Comparison of ENCODE assay signal across 34 cellular contexts in the genomic region with DNA sequence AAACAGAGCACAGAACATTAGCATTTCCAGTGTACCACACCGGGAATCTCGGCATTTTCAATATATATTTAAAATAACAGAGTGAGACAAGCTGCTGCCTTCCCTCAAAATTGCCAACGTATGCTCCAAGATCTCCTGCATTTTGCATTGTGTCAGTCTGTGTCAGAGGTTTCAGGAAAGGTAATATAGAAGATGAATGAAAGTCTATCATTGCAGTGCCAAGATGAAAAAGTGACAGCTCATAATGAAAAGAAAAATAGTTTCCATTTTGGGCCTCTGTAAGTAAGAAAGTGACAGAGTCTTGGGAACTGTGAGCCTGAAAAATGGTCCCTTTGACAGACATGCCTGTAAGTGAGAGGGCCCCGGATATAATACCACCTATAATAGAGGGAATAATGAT.
"Had no signal": no experiment of that assay in that cellular context is flagged by ENCODE, and none has a peak within 500 bp of the region (broad histone marks: within the 10 kb centered on the region; RNA-seq: fewer than 3 reads in every experiment).

No MANE protein-coding gene starts in this region.

- H3K9me3 ChIP-seq: MG63 had no signal

- H3K4me3 ChIP-seq: MG63 had no signal

- H3K27me3 ChIP-seq: MG63 had no signal

- H3K36me3 ChIP-seq: MG63 had no signal

- DNase-seq: Karpas-422, Kasumi-1, MG63, MM.1S, MV-4-11, NCI-H1048, NCI-H1092, NCI-H1092 treated with DMSO at 0.1 percent for 48 hours, NCI-H1105, NCI-H1105 treated with DMSO at 0.1 percent for 48 hours, NCI-H1417, NCI-H1417 treated with DMSO at 0.1 percent for 48 hours, NCI-H1436, NCI-H1436 treated with DMSO at 0.1 percent for 48 hours, NCI-H146, NCI-H1694, NCI-H1694 treated with DMSO at 0.1 percent for 48 hours, NCI-H187, NCI-H187 treated with DMSO at 0.1 percent for 48 hours, NCI-H1930, NCI-H2029 treated with DMSO at 0.1 percent for 48 hours, NCI-H2081, NCI-H2081 treated with DMSO at 0.1 percent for 48 hours, NCI-H2107, NCI-H2171, NCI-H2171 treated with DMSO at 0.1 percent for 48 hours, NCI-H2227 treated with DMSO at 0.1 percent for 48 hours, NCI-H226, NCI-H345, NCI-H446, NCI-H446 treated with DMSO at 0.1 percent for 48 hours, NCI-H510A, NCI-H510A treated with DMSO at 0.1 percent for 48 hours, NCI-H524 had no signal
